8 cellular contexts compared by ENCODE assay signal in genomic region chr1:230642263-230642959, GRCh38. TPM values are rescaled to one million over a fixed set of nuclear protein-coding genes. Genes with fewer than 3 reads are reported as not detected.
DNase-seq lines count a peak whose midpoint lies in the region; ATAC-seq lines count a peak whose summit lies in the region.

A gene with protein sequence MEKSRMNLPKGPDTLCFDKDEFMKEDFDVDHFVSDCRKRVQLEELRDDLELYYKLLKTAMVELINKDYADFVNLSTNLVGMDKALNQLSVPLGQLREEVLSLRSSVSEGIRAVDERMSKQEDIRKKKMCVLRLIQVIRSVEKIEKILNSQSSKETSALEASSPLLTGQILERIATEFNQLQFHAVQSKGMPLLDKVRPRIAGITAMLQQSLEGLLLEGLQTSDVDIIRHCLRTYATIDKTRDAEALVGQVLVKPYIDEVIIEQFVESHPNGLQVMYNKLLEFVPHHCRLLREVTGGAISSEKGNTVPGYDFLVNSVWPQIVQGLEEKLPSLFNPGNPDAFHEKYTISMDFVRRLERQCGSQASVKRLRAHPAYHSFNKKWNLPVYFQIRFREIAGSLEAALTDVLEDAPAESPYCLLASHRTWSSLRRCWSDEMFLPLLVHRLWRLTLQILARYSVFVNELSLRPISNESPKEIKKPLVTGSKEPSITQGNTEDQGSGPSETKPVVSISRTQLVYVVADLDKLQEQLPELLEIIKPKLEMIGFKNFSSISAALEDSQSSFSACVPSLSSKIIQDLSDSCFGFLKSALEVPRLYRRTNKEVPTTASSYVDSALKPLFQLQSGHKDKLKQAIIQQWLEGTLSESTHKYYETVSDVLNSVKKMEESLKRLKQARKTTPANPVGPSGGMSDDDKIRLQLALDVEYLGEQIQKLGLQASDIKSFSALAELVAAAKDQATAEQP (plus strand): TSS chr1:230642481. CDS start chr1:230642607, 126 bp downstream.

- WGBS in mesenchymal stem cell: under 1% methylated on average over 48 of the region's 62 CpGs

- peak within 1 kb of the TSS; percentile 23 for H2BK120ac ChIP-seq in mesenchymal stem cell (ENCODE audit: low read depth, low read length)

- no peak within 1 kb of the TSS for H3K23ac ChIP-seq in mesenchymal stem cell (ENCODE audit: low read length in 2 of 2)

- ATAC-seq in GM19468 (IDR thresholded peaks at IDR 0.05; ENCODE audit: extremely low read depth, unreplicated experiment): peak; percentile 89
- ATAC-seq in effector memory CD8-positive, alpha-beta T cell (replicated peaks): peak; percentile 89

- H3K79me1 ChIP-seq in mesenchymal stem cell (replicated peaks; ENCODE audit: low read length, poor library complexity, severe bottlenecking): peaks cover 15% of the 10 kb centered on the region

- H2AFZ ChIP-seq in mesenchymal stem cell (ENCODE audit: low read depth, low read length): peak within 1 kb of the TSS; percentile 95

- peak within 1 kb of the TSS; percentile 42 for H3K4ac ChIP-seq in mesenchymal stem cell (ENCODE audit: low read depth in 1 of 2, low read length in 2 of 2)

- H4K8ac ChIP-seq in mesenchymal stem cell (ENCODE audit: low read length): peak within 1 kb of the TSS; percentile 96

- peaks cover 21 to 32% of the 10 kb centered on the region in 2 donors for H3K27me3 Mint-ChIP-seq in effector memory CD8-positive, alpha-beta T cell

- H2BK15ac ChIP-seq in mesenchymal stem cell (ENCODE audit: low read depth, poor library complexity, severe bottlenecking): peak within 1 kb of the TSS; percentile 52

- peak within 1 kb of the TSS; percentile 87 for H3K9ac ChIP-seq in mesenchymal stem cell (ENCODE audit: low read length)

- H2BK5ac ChIP-seq in mesenchymal stem cell (ENCODE audit: low read depth, low read length, poor library complexity, severe bottlenecking): no peak within 1 kb of the TSS

- H2BK12ac ChIP-seq in mesenchymal stem cell (ENCODE audit: low read length in 2 of 2): peak within 1 kb of the TSS in 1 of 2 experiments; percentile 75

- peak within 1 kb of the TSS; percentile 91 to 96 for H3K4me3 Mint-ChIP-seq in effector memory CD8-positive, alpha-beta T cell

- H3K27ac Mint-ChIP-seq in effector memory CD8-positive, alpha-beta T cell: peak within 1 kb of the TSS; percentile 85 to 96

- peak within 1 kb of the TSS; percentile 86 to 90 for H3K18ac ChIP-seq in mesenchymal stem cell (ENCODE audit: low read depth in 1 of 2, low read length in 2 of 2)

- H3K9me3 Mint-ChIP-seq in effector memory CD8-positive, alpha-beta T cell: no peaks in the 10 kb centered on the region

- peaks cover 13 to 26% of the 10 kb centered on the region in 2 experiments for H3K27me3 ChIP-seq in mesenchymal stem cell (ENCODE audit: control insufficient read depth in 1 of 2, insufficient read depth in 1 of 2, low read length in 2 of 2)

- peak within 1 kb of the TSS; percentile 88 for H4K91ac ChIP-seq in mesenchymal stem cell (ENCODE audit: low read length)

- peak within 1 kb of the TSS; percentile 83 to 90 for H3K4me3 ChIP-seq in mesenchymal stem cell (ENCODE audit: insufficient read depth in 1 of 2, low read depth in 1 of 2, low read length in 2 of 2)

- H3K14ac ChIP-seq in mesenchymal stem cell (ENCODE audit: low read length in 2 of 2): peak within 1 kb of the TSS in 1 of 2 experiments; percentile 88

- H3K36me3 Mint-ChIP-seq in effector memory CD8-positive, alpha-beta T cell (ENCODE audit: insufficient read depth): peaks cover 13% of the 10 kb centered on the region

- peaks cover 8% of the 10 kb centered on the region for H3K4me1 ChIP-seq in mesenchymal stem cell (ENCODE audit: control insufficient read depth, insufficient read depth, low read depth, low read length)

- H3K4me2 ChIP-seq in mesenchymal stem cell (ENCODE audit: low read length, poor library complexity, severe bottlenecking): peak within 1 kb of the TSS; percentile 69

- peaks cover 0 to 13% of the 10 kb centered on the region in 2 experiments for H3K36me3 ChIP-seq in mesenchymal stem cell (ENCODE audit: control insufficient read depth in 1 of 2, insufficient read depth in 2 of 2, low read depth in 1 of 2, low read length in 2 of 2)

- DNase-seq in COR-L47 (lab: John Stamatoyannopoulos, UW) (peak; percentile 91), HS-5 (ENCODE audit: low read depth) (peak; percentile 56), NOMO-1 (lab: John Stamatoyannopoulos, UW; ENCODE audit: unreplicated experiment in 2 of 2) (peak; percentile 91 to 97), mesenchymal stem cell (peak; percentile 94)
- peak; percentile 89 to 95 for DNase-seq in activated CD8-positive, alpha-beta memory T cell treated with anti-CD3 and anti-CD28 coated beads for 4 hours (ENCODE audit: low read depth in 2 of 2)
- DNase-seq in effector memory CD8-positive, alpha-beta T cell: peak; percentile 96 to 99 (median 97)
- peak; percentile 95 for DNase-seq in stimulated activated CD8-positive, alpha-beta memory T cell treated with anti-CD3 and anti-CD28 coated beads, Interleukin-15, amount 100 ng/mL, for 1 hour (ENCODE audit: low read depth)

- H3K9me3 ChIP-seq in mesenchymal stem cell (ENCODE audit: control insufficient read depth, low read length): no peaks in the 10 kb centered on the region

- H2AK5ac ChIP-seq in mesenchymal stem cell (ENCODE audit: low read length, severe bottlenecking): no peak within 1 kb of the TSS

- peaks cover 33 to 37% of the 10 kb centered on the region in 2 donors for H3K4me1 Mint-ChIP-seq in effector memory CD8-positive, alpha-beta T cell (ENCODE audit: low read depth in 2 of 2)

- H3K27ac ChIP-seq in mesenchymal stem cell (ENCODE audit: low read length, poor library complexity, severe bottlenecking): peak within 1 kb of the TSS; percentile 83

RNA-seq across cellular contexts. Expression of the gene that starts here (rescaled TPM):
- 18.3 TPM for polyA plus RNA-seq in mesenchymal stem cell (2013, experiment 1 of 2)
- 17.6 TPM for polyA plus RNA-seq in mesenchymal stem cell (2013, experiment 2 of 2)

Comparison
In these comparisons a context has a peak if more than half of its experiments do, and no peak if none do; other contexts are left out.
1. Peak in every context shown above with its lines: DNase-seq, ATAC-seq, H3K4me3 ChIP-seq and H3K27ac ChIP-seq.